Comparison of ENCODE assay signal across 8 cellular contexts in genomic region chr12:118061876-118062791, GRCh38. TPM values are rescaled to one million over a fixed set of nuclear protein-coding genes. Genes with fewer than 3 reads are reported as not detected.
DNase-seq lines count a peak whose midpoint lies in the region; ATAC-seq and TF ChIP-seq lines count a peak whose summit lies in the region.

No MANE protein-coding gene starts in this region.

- H3K9ac ChIP-seq in Karpas-422 (ENCODE audit: low read length) (peak overlapping the region; percentile 71), muscle layer of colon (ENCODE audit: low read length) (peak overlapping the region; percentile 99)

- POLR2A ChIA-PET in activated CD8-positive, alpha-beta T cell treated with anti-CD3 and anti-CD28 coated beads for 36 hours (lab: Charles Lee), result interaction anchor here (0.6 to 2.3 kb wide), 8 partner anchors 9 to 314 kb away, joined by 3 to 16 read pairs (median 6); partner anchors contain the start of genes PEBP1, RFC5 and SUDS3

- no peak for TF ChIP-seq CTCF in activated CD8-positive, alpha-beta T cell treated with anti-CD3 and anti-CD28 coated beads for 36 hours (IDR thresholded peaks at IDR 0.05)
- TF ChIP-seq CTCF in upper lobe of right lung (IDR thresholded peaks at IDR 0.05), result no peak

- H3K4me3 ChIP-seq in Karpas-422 (ENCODE audit: low read length) (peak overlapping the region; percentile 71), muscle layer of colon (ENCODE audit: low read depth in 1 of 2, low read length in 2 of 2) (peak overlapping the region; percentile 52 to 92), upper lobe of right lung (peak overlapping the region; percentile 62)

- H3K27me3 ChIP-seq in Karpas-422 (ENCODE audit: low read length) (0 out of 2 replicates have a peak, but pooled peaks cover 5% of the 10 kb centered on the region), muscle layer of colon (ENCODE audit: control insufficient read depth in 1 of 2, insufficient read depth in 2 of 2, low read length in 2 of 2) (no peaks in the 10 kb centered on the region), upper lobe of right lung (no peaks in the 10 kb centered on the region)

- peak overlapping the region; percentile 96 for H3K27ac Mint-ChIP-seq in activated CD8-positive, alpha-beta T cell treated with anti-CD3 and anti-CD28 coated beads for 36 hours

- no peaks in the 10 kb centered on the region for H3K36me3 Mint-ChIP-seq in activated CD8-positive, alpha-beta T cell treated with anti-CD3 and anti-CD28 coated beads for 36 hours (ENCODE audit: low read depth)

- DNase-seq in NCI-H1417 (lab: John Stamatoyannopoulos, UW) (peak; percentile 67 to 86 (median 80)), NCI-H1417 treated with DMSO at 0.1 percent for 48 hours (lab: John Stamatoyannopoulos, UW) (no peak), Karpas-422 (no peak), fibroblast of gingiva (ENCODE audit: low read depth) (peak; percentile 48), upper lobe of right lung (peak; percentile 71)
- DNase-seq in activated CD8-positive, alpha-beta T cell treated with anti-CD3 and anti-CD28 coated beads for 36 hours, result peak; percentile 30

- ATAC-seq in activated CD8-positive, alpha-beta T cell treated with anti-CD3 and anti-CD28 coated beads for 36 hours, result no peak
- peak; percentile 46 for ATAC-seq in upper lobe of right lung
- ATAC-seq in GM21825 (IDR thresholded peaks at IDR 0.05; ENCODE audit: unreplicated experiment), result no peak

- no peaks in the 10 kb centered on the region; the same call in 1 of the 2 replicates for H4K20me1 ChIP-seq in Karpas-422 (ENCODE audit: insufficient read depth, low read depth, low read length)

- peak overlapping the region; percentile 85 for H3K4me3 Mint-ChIP-seq in activated CD8-positive, alpha-beta T cell treated with anti-CD3 and anti-CD28 coated beads for 36 hours

- peaks cover 6% of the 10 kb centered on the region for H3K27me3 Mint-ChIP-seq in activated CD8-positive, alpha-beta T cell treated with anti-CD3 and anti-CD28 coated beads for 36 hours

- H3K27ac ChIP-seq in Karpas-422 (ENCODE audit: low read length), result no peak overlapping the region
- H3K27ac ChIP-seq in muscle layer of colon (ENCODE audit: low read depth, low read length), result peak overlapping the region; percentile 94
- peak overlapping the region; percentile 92 for H3K27ac ChIP-seq in upper lobe of right lung

- CTCF ChIA-PET in activated CD8-positive, alpha-beta T cell treated with anti-CD3 and anti-CD28 coated beads for 36 hours (lab: Charles Lee), result interaction anchor here (0.6 to 1.0 kb wide), 3 partner anchors 17 to 207 kb away, joined by 3 to 4 read pairs (median 3); no protein-coding TSS in a partner anchor

- H3K9me3 ChIP-seq in Karpas-422 (ENCODE audit: low read length), result no peaks in the 10 kb centered on the region
- H3K9me3 ChIP-seq in muscle layer of colon (ENCODE audit: low read length), result no peaks in the 10 kb centered on the region
- H3K9me3 ChIP-seq in upper lobe of right lung, result no peaks in the 10 kb centered on the region

- peak overlapping the region; percentile 89 for H2AFZ ChIP-seq in Karpas-422 (ENCODE audit: low read length)

- H3K79me2 ChIP-seq in Karpas-422 (ENCODE audit: low read length), result no peaks in the 10 kb centered on the region; the same call in 1 of the 2 replicates

- H3K9me2 ChIP-seq in Karpas-422 (replicated peaks; ENCODE audit: insufficient read depth, low read length), result no peaks in the 10 kb centered on the region

- no peaks in the 10 kb centered on the region for H3K36me3 ChIP-seq in Karpas-422 (ENCODE audit: insufficient read depth, low read length)
- no peaks in the 10 kb centered on the region for H3K36me3 ChIP-seq in muscle layer of colon (ENCODE audit: insufficient read depth, low read length)
- H3K36me3 ChIP-seq in upper lobe of right lung, result no peaks in the 10 kb centered on the region

- intact Hi-C loops in activated CD8-positive, alpha-beta T cell treated with anti-CD3 and anti-CD28 coated beads for 36 hours (cut with micrococcal nuclease), result no loop called here
- intact Hi-C loops in upper lobe of right lung (cut with DNase I), result no loop called here

- peaks cover 48% of the 10 kb centered on the region for H3K4me1 Mint-ChIP-seq in activated CD8-positive, alpha-beta T cell treated with anti-CD3 and anti-CD28 coated beads for 36 hours (ENCODE audit: low read depth)

- H3K4me2 ChIP-seq in Karpas-422 (ENCODE audit: low read depth, low read length, poor library complexity, severe bottlenecking), result peak overlapping the region; percentile 95

- no peaks in the 10 kb centered on the region for H3K9me3 Mint-ChIP-seq in activated CD8-positive, alpha-beta T cell treated with anti-CD3 and anti-CD28 coated beads for 36 hours

- H3K4me1 ChIP-seq in Karpas-422 (ENCODE audit: low read length), result peaks cover 42% of the 10 kb centered on the region
- peaks cover 26% of the 10 kb centered on the region for H3K4me1 ChIP-seq in muscle layer of colon (ENCODE audit: insufficient read depth, low read length)
- H3K4me1 ChIP-seq in upper lobe of right lung, result peaks cover 37% of the 10 kb centered on the region

RNA-seq across cellular contexts. Expression of gene WSB2, which starts 1.2 kb away (rescaled TPM):
- 28.8 and 49.1 TPM in 2 replicates for total RNA-seq in Karpas-422 (2014; rRNA removed; shearing (Covaris generic); ENCODE audit: low replicate concordance)
- total RNA-seq in activated CD8-positive, alpha-beta T cell treated with anti-CD3 and anti-CD28 coated beads for 36 hours, result 10 to 100 TPM; 26.2 to 27.9 TPM
- total RNA-seq in upper lobe of right lung, result 89.1 TPM

RNA-seq across cellular contexts. Expression of gene VSIG10, which starts 41.7 kb away (rescaled TPM):
- 5.0 and 23.2 TPM in 2 replicates for total RNA-seq in Karpas-422 (2014; rRNA removed; shearing (Covaris generic); ENCODE audit: low replicate concordance)
- total RNA-seq in activated CD8-positive, alpha-beta T cell treated with anti-CD3 and anti-CD28 coated beads for 36 hours, result 1 to 10 TPM; 4.2 to 5.3 TPM
- total RNA-seq in upper lobe of right lung, result 52.4 TPM

RNA-seq across cellular contexts. Expression of gene RFC5, which starts 45.6 kb away (rescaled TPM):
- total RNA-seq in Karpas-422 (2014; rRNA removed; shearing (Covaris generic); ENCODE audit: low replicate concordance), result 28.7 and 41.1 TPM in 2 replicates
- total RNA-seq in activated CD8-positive, alpha-beta T cell treated with anti-CD3 and anti-CD28 coated beads for 36 hours, result 10 to 100 TPM; 59.8 to 65.6 TPM
- total RNA-seq in upper lobe of right lung, result 8.0 TPM

Comparison
In these comparisons a context has a peak if more than half of its experiments do, and no peak if none do; other contexts are left out.
1. DNase-seq: peak in NCI-H1417 (3 of 3), activated CD8-positive, alpha-beta T cell treated with anti-CD3 and anti-CD28 coated beads for 36 hours (single experiment), fibroblast of gingiva (single experiment) and upper lobe of right lung (single experiment); none in NCI-H1417 treated with DMSO at 0.1 percent for 48 hours (single experiment) and Karpas-422 (single experiment).
2. Peak in every context shown above with its lines, with median percentiles within 50 percentile points of each other: H3K4me3 ChIP-seq.